In the genomic region with DNA sequence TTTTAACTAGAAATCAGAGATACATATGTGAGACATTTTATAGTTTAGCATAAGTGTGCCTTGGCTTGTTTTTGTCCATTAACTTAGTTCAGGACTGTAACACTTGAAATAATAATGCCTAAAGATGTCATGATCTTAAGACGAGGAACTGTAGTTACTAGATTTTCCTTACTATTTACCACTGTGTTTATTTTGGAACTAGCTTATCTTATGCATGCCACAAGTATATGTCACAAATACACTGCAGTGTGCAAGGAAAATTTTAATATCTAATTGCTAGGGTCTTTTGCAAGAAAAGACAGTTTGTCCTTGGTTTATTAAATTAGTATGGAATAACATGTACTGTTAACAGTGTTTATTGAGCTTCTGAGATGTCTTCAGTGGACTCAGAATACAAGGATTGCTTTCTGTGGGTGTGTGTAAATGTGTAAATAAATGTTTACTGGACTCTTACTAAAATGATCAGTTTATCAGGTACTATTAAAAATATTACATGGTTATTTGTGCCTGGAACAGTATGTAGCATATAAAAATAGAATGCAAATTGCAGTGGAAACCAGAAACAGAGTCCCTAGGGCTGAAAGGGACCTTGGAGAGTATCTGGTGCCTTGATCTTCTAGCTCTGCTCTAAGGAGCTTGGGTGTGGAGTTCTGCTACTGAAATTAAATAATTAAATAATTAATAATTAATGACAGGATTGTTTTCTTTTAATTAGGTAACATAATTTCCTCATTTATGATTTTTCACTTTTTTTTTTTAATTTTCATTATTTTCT, we compare ENCODE assay signal across 1 cellular context.
TF ChIP-seq lines count a peak whose summit lies in the region.

No MANE protein-coding gene starts in this region.

TF ChIP-seq in SK-N-SH treated with all-trans-retinoic acid at 6 μM for 48 hours, 23 proteins besides CTCF, POLR2A, EP300 and RAD21 (continued from another document):
- no peak for TF ChIP-seq CSDC2 (CRISPR knock-in tag; IDR thresholded peaks at IDR 0.05)
- TF ChIP-seq RARB (CRISPR knock-in tag; IDR thresholded peaks at IDR 0.05): no peak
- TF ChIP-seq ZNF565 (CRISPR knock-in tag; conservative IDR thresholded peaks at IDR 0.05; ENCODE audit: low read depth): no peak
- TF ChIP-seq ZNF8 (CRISPR knock-in tag; IDR thresholded peaks at IDR 0.05): no peak
- TF ChIP-seq BACH2 (CRISPR knock-in tag; IDR thresholded peaks at IDR 0.05; ENCODE audit: borderline replicate concordance): no peak
- TF ChIP-seq, protein P1, sequence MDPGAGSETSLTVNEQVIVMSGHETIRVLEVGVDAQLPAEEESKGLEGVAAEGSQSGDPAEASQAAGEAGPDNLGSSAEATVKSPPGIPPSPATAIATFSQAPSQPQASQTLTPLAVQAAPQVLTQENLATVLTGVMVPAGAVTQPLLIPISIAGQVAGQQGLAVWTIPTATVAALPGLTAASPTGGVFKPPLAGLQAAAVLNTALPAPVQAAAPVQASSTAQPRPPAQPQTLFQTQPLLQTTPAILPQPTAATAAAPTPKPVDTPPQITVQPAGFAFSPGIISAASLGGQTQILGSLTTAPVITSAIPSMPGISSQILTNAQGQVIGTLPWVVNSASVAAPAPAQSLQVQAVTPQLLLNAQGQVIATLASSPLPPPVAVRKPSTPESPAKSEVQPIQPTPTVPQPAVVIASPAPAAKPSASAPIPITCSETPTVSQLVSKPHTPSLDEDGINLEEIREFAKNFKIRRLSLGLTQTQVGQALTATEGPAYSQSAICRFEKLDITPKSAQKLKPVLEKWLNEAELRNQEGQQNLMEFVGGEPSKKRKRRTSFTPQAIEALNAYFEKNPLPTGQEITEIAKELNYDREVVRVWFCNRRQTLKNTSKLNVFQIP (CRISPR knock-in tag; IDR thresholded peaks at IDR 0.05; ENCODE audit: borderline replicate concordance, low read depth): no peak
- no peak for TF ChIP-seq TOX (CRISPR knock-in tag; IDR thresholded peaks at IDR 0.05; ENCODE audit: borderline replicate concordance)
- TF ChIP-seq ZC3H10 (CRISPR knock-in tag; IDR thresholded peaks at IDR 0.05): no peak
- TF ChIP-seq, protein P2, sequence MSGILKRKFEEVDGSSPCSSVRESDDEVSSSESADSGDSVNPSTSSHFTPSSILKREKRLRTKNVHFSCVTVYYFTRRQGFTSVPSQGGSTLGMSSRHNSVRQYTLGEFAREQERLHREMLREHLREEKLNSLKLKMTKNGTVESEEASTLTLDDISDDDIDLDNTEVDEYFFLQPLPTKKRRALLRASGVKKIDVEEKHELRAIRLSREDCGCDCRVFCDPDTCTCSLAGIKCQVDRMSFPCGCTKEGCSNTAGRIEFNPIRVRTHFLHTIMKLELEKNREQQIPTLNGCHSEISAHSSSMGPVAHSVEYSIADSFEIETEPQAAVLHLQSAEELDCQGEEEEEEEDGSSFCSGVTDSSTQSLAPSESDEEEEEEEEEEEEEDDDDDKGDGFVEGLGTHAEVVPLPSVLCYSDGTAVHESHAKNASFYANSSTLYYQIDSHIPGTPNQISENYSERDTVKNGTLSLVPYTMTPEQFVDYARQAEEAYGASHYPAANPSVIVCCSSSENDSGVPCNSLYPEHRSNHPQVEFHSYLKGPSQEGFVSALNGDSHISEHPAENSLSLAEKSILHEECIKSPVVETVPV (CRISPR knock-in tag; IDR thresholded peaks at IDR 0.05): no peak
